ENCODE assay signal across 9 cellular contexts in the genomic region with DNA sequence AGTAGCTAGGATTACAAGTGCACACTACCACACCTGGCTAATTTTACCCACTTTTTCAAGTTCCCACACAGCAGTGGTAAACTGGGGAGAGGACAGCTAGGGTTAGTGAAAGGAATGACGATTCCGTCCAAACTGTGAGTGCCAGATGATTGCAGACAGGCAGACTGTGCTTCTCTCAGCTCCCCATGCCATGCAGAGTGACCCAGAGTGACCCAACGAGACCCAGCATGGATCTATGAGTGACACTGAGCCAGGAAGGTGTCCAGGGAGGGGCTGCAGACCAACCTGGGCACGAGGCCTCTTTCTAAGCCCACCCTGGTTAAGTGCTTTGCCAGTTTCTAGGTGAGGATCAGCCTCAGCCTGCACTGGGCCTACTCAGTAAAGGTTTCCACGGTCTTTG. TPM values are rescaled to one million over a fixed set of nuclear protein-coding genes. Genes with fewer than 3 reads are reported as not detected.
A peak's percentile ranks its signal among the peaks of the same experiment; 100 is the strongest.
DNase-seq lines count a peak whose midpoint lies in the region; ATAC-seq and TF ChIP-seq lines count a peak whose summit lies in the region.
"Had no signal": no experiment of that assay in that cellular context is flagged by ENCODE, and none has a peak within 500 bp of the region (broad histone marks: within the 10 kb centered on the region; RNA-seq: fewer than 3 reads in every experiment).

No MANE protein-coding gene starts in this region.

- 0 out of 2 replicates have a peak overlapping the region, but pooled peaks have one; percentile 26 for H3K4me2 ChIP-seq in SK-N-SH
- H3K4me2 ChIP-seq in parathyroid adenoma (ENCODE audit: low read length): peak overlapping the region; percentile 55

- H3K4me1 ChIP-seq in SK-N-SH (ENCODE audit: control insufficient read depth in 1 of 2, insufficient read depth in 2 of 2, low read depth in 1 of 2, low read length in 1 of 2) (peaks cover 8 to 26% of the 10 kb centered on the region in 2 experiments; a peak in 2 of 4 replicates), parathyroid adenoma (peaks cover 53% of the 10 kb centered on the region), vagina (peaks cover 36% of the 10 kb centered on the region), prostate gland (replicated peaks) (no peaks in the 10 kb centered on the region)

- no peak for ATAC-seq in SK-N-SH treated with all-trans-retinoic acid at 6 μM for 48 hours
- ATAC-seq in Right ventricle myocardium superior (ENCODE audit: poor library complexity): peak; percentile 71
- no peak for ATAC-seq in GM19463 (IDR thresholded peaks at IDR 0.05; ENCODE audit: unreplicated experiment)

- H3K27ac ChIP-seq in SK-N-SH (ENCODE audit: low read depth in 2 of 2, low read length in 1 of 2) (no peak overlapping the region; a peak in 1 of 4 replicates), parathyroid adenoma (peak overlapping the region; percentile 97), vagina (peak overlapping the region; percentile 37), prostate gland (no peak overlapping the region)
- H3K27ac ChIP-seq: 22Rv1 had no signal

- H3F3A ChIP-seq in SK-N-SH (replicated peaks; ENCODE audit: insufficient read depth): peaks cover 11% of the 10 kb centered on the region

- H3K4me3 ChIP-seq in SK-N-SH (ENCODE audit: low read depth in 2 of 2, low read length in 1 of 2): no peak overlapping the region
- H3K4me3 ChIP-seq in parathyroid adenoma (ENCODE audit: low read depth, low read length): no peak overlapping the region
- no peak overlapping the region for H3K4me3 ChIP-seq in vagina
- H3K4me3 ChIP-seq in prostate gland: no peak overlapping the region

- POLR2A ChIA-PET in SK-N-SH (lab: Yijun Ruan, JAX): no interaction called here

- intact Hi-C loops in Right ventricle myocardium superior (cut with DNase I) (no loop called here), vagina (cut with DNase I) (no loop called here), prostate gland (cut with DNase I) (no loop called here)

- no peaks in the 10 kb centered on the region for H3K9me2 ChIP-seq in SK-N-SH

- no peaks in the 10 kb centered on the region for H3K36me3 ChIP-seq in SK-N-SH (replicated peaks in 1 of 2; ENCODE audit: control insufficient read depth in 1 of 2, insufficient read depth in 2 of 2, low read length in 1 of 2)
- no peaks in the 10 kb centered on the region for H3K36me3 ChIP-seq in parathyroid adenoma (ENCODE audit: control insufficient read depth, insufficient read depth, low read length)
- H3K36me3 ChIP-seq in vagina: no peaks in the 10 kb centered on the region
- H3K36me3 ChIP-seq in prostate gland: no peaks in the 10 kb centered on the region

- TF ChIP-seq EP300 in SK-N-SH (IDR thresholded peaks at IDR 0.05; ENCODE audit: borderline replicate concordance in 1 of 2, low read depth in 1 of 2, low read length in 1 of 2): no peak

- DNase-seq in SK-N-SH (no peak), Right ventricle myocardium superior (peak; percentile 62), vagina (ENCODE audit: extremely low spot score in 2 of 2) (no peak), NCI-H1092 treated with DMSO at 0.1 percent for 48 hours (lab: John Stamatoyannopoulos, UW) (no peak), prostate gland (ENCODE audit: low spot score) (no peak)

- H4K20me1 ChIP-seq in SK-N-SH (ENCODE audit: insufficient read depth): no peaks in the 10 kb centered on the region

- no peak for TF ChIP-seq RAD21 in SK-N-SH (IDR thresholded peaks at IDR 0.05; ENCODE audit: low read length)

- CTCF ChIA-PET in SK-N-SH (lab: Yijun Ruan, JAX): interaction anchor here (0.8 to 3.0 kb wide), 19 partner anchors 8 to 399 kb away, joined by 3 to 36 read pairs (median 4); no protein-coding TSS in a partner anchor

- H2AFZ ChIP-seq in SK-N-SH (ENCODE audit: low read depth) (peak overlapping the region; percentile 37; the same call in 1 of the 2 replicates), parathyroid adenoma (peak overlapping the region; percentile 92)

- H3K9me3 ChIP-seq in SK-N-SH (no peaks in the 10 kb centered on the region), parathyroid adenoma (ENCODE audit: control insufficient read depth, low read length) (no peaks in the 10 kb centered on the region), vagina (no peaks in the 10 kb centered on the region), prostate gland (no peaks in the 10 kb centered on the region)

- H3K27me3 ChIP-seq in SK-N-SH (ENCODE audit: insufficient read depth) (no peaks in the 10 kb centered on the region), parathyroid adenoma (ENCODE audit: control insufficient read depth, insufficient read depth, low read length) (no peaks in the 10 kb centered on the region), vagina (no peaks in the 10 kb centered on the region), prostate gland (replicated peaks; ENCODE audit: insufficient read depth) (no peaks in the 10 kb centered on the region)

- TF ChIP-seq POLR2A in vagina (IDR thresholded peaks at IDR 0.05) (no peak), prostate gland (IDR thresholded peaks at IDR 0.05) (no peak)

- TF ChIP-seq CTCF in SK-N-SH (IDR thresholded peaks at IDR 0.05): no peak
- TF ChIP-seq CTCF in parathyroid adenoma (IDR thresholded peaks at IDR 0.05): no peak
- TF ChIP-seq CTCF in vagina (IDR thresholded peaks at IDR 0.05): no peak
- no peak for TF ChIP-seq CTCF in prostate gland (IDR thresholded peaks at IDR 0.05)

- WGBS in SK-N-SH (ENCODE audit: low lambda C conversion rate): 86% methylated on average over 5 of the region's 5 CpGs
- 64% methylated on average over 5 of the region's 5 CpGs for WGBS in prostate gland

- H3K79me2 ChIP-seq in SK-N-SH (ENCODE audit: insufficient read depth): no peaks in the 10 kb centered on the region
- H3K79me2 ChIP-seq in parathyroid adenoma: peaks cover 2% of the 10 kb centered on the region

- H3K9ac ChIP-seq in SK-N-SH (no peak overlapping the region), parathyroid adenoma (no peak overlapping the region)

TF ChIP-seq in SK-N-SH, 30 proteins besides CTCF, POLR2A, EP300 and RAD21:
- TF ChIP-seq RXRA (IDR thresholded peaks at IDR 0.05; ENCODE audit: borderline replicate concordance, low read depth): no peak

TF ChIP-seq in SK-N-SH treated with all-trans-retinoic acid at 6 μM for 48 hours, 23 proteins besides CTCF, POLR2A, EP300 and RAD21:
- TF ChIP-seq PPARA (CRISPR knock-in tag; IDR thresholded peaks at IDR 0.05; ENCODE audit: borderline replicate concordance) (no peak), TOX (CRISPR knock-in tag; IDR thresholded peaks at IDR 0.05; ENCODE audit: borderline replicate concordance) (no peak), RARB (CRISPR knock-in tag; IDR thresholded peaks at IDR 0.05) (no peak), ZC3H10 (CRISPR knock-in tag; IDR thresholded peaks at IDR 0.05) (no peak), POU6F1 (CRISPR knock-in tag; IDR thresholded peaks at IDR 0.05; ENCODE audit: borderline replicate concordance, low read depth) (no peak), ZNF8 (CRISPR knock-in tag; IDR thresholded peaks at IDR 0.05) (no peak), ISL1 (CRISPR knock-in tag; IDR thresholded peaks at IDR 0.05) (no peak)
- TF ChIP-seq, protein P1, sequence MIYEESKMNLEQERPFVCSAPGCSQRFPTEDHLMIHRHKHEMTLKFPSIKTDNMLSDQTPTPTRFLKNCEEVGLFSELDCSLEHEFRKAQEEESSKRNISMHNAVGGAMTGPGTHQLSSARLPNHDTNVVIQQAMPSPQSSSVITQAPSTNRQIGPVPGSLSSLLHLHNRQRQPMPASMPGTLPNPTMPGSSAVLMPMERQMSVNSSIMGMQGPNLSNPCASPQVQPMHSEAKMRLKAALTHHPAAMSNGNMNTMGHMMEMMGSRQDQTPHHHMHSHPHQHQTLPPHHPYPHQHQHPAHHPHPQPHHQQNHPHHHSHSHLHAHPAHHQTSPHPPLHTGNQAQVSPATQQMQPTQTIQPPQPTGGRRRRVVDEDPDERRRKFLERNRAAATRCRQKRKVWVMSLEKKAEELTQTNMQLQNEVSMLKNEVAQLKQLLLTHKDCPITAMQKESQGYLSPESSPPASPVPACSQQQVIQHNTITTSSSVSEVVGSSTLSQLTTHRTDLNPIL (CRISPR knock-in tag; IDR thresholded peaks at IDR 0.05; ENCODE audit: low read depth): no peak

RNA-seq across cellular contexts. Expression of gene KLF11, which starts 7.7 kb away (rescaled TPM):
- 9.5 TPM in 2 replicates for polyA plus RNA-seq in SK-N-SH (2012; rRNA removed)
- 8.3 and 8.8 TPM in 2 replicates for polyA plus RNA-seq in SK-N-SH (2012; cell fraction: cytosol; rRNA removed)
- 9.5 and 11.9 TPM in 2 replicates for polyA plus RNA-seq in SK-N-SH (2012; cell fraction: nucleus; rRNA removed)
- 24.4 TPM for total RNA-seq in Right ventricle myocardium superior
- 30.4 TPM for total RNA-seq in vagina
- 10 to 100 TPM in 1 of 2 donors, 1 to 10 TPM in 1; 4.3 to 37.9 TPM for total RNA-seq in prostate gland

RNA-seq across cellular contexts. Expression of gene CYS1, which starts 44.6 kb away (rescaled TPM):
- 0.62 and 1.2 TPM in 2 replicates for polyA plus RNA-seq in SK-N-SH (2012; rRNA removed)
- 0.58 and 1.1 TPM in 2 replicates for polyA plus RNA-seq in SK-N-SH (2012; cell fraction: cytosol; rRNA removed)
- 0.65 and 0.79 TPM in 2 replicates for polyA plus RNA-seq in SK-N-SH (2012; cell fraction: nucleus; rRNA removed)
- total RNA-seq in Right ventricle myocardium superior (3.6 TPM), vagina (13.5 TPM), prostate gland (1 to 10 TPM; 1.5 to 5.2 TPM)

Comparison
In these comparisons a context has a peak if more than half of its experiments do, and no peak if none do; other contexts are left out.
1. H3K27ac ChIP-seq: peak in parathyroid adenoma (single experiment) and vagina (single experiment); none in SK-N-SH (0 of 2) and prostate gland (0 of 2).